In the genomic region with DNA sequence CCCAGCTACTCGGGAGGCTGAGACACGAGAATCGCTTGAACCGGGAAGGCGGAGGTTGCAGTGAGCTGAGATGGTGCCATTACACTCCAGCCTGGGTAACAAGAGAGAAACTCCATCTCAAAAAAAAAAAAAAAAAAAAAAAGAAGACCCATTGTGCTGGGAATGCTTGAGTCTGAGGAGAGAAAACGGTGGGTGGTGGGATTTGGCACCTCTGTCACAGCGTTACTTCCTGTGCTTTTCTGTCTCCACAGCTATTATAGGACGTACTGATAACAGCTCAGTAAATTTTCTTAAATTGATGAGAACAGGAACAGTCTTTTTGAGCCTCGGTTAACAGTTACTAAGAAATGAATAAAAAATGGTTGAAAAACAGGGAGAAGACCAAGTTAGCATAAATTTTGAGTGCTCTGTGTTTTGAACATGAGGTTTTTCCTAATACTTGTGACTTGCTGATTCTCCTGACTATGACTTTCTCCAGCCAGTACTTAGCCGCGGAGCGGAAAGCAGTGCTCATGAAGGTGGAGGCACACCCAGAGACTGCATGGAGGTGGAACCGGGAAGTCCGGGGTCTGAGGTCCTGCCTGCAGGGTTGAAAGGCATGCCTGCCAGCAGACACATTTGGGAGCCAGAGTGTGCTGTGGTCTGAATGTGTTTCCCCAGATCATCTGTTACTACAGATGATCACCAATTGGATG, we compare ENCODE assay signal across 23 cellular contexts. TPM values are rescaled to one million over a fixed set of nuclear protein-coding genes. Genes with fewer than 3 reads are reported as not detected.
"Had no signal": no experiment of that assay in that cellular context is flagged by ENCODE, and none has a peak within 500 bp of the region (broad histone marks: within the 10 kb centered on the region; RNA-seq: fewer than 3 reads in every experiment).

No MANE protein-coding gene starts in this region.

- DNase-seq: activated CD4-positive, alpha-beta T cell treated with anti-CD3 and anti-CD28 coated beads for 36 hours; activated CD4-positive, CD25-positive, alpha-beta regulatory T cell; activated CD8-positive, alpha-beta T cell treated with anti-CD3 and anti-CD28 coated beads, Interleukin-2, amount 10 ng/mL, durations not matched to agents 7 days and 5 days; activated effector memory CD4-positive, alpha-beta T cell treated with Interleukin-2 at 50 U/mL for 16 hours; activated naive CD4-positive, alpha-beta T cell treated with anti-CD3 and anti-CD28 coated beads, Interleukin-2, amount 10 ng/mL, durations not matched to agents 7 days and 5 days; activated naive CD8-positive, alpha-beta T cell treated with anti-CD3 and anti-CD28 coated beads, Interleukin-2, amount 10 ng/mL, durations not matched to agents 7 days and 5 days; brain microvascular endothelial cell; gastrocnemius medialis; glutamatergic neuron; left ventricle myocardium inferior; mammary epithelial cell; naive B cell; right lobe of liver; stimulated activated CD4-positive, alpha-beta T cell treated with anti-CD3 and anti-CD28 coated beads, Interleukin-2, amount 100 ng/mL, for 48 hours; stimulated activated naive CD8-positive, alpha-beta T cell treated with anti-CD3 and anti-CD28 coated beads, Interleukin-15, Interleukin-2, amounts not matched to agents 100 U/mL and 50 U/mL, for 24 hours; T-helper 1 cell; upper lobe of right lung had no signal

- H3K4me3 Mint-ChIP-seq: activated CD4-positive, alpha-beta T cell treated with anti-CD3 and anti-CD28 coated beads for 36 hours; activated CD8-positive, alpha-beta memory T cell treated with anti-CD3 and anti-CD28 coated beads, Interleukin-2, amount 10 ng/mL, durations not matched to agents 7 days and 5 days; activated CD8-positive, alpha-beta T cell treated with anti-CD3 and anti-CD28 coated beads, Interleukin-2, amount 10 ng/mL, durations not matched to agents 7 days and 5 days; activated naive CD4-positive, alpha-beta T cell treated with anti-CD3 and anti-CD28 coated beads, Interleukin-2, amount 10 ng/mL, durations not matched to agents 7 days and 5 days; activated naive CD8-positive, alpha-beta T cell treated with anti-CD3 and anti-CD28 coated beads, Interleukin-2, amount 10 ng/mL, durations not matched to agents 7 days and 5 days; mesothelial cell of epicardium; naive B cell; neural crest cell; T-helper 2 cell treated with Interferon-gamma antibody and Interleukin-4, amounts not matched to agents 5 μg/mL and 100 μg/mL, for 36 hours had no signal

- H3K27me3 ChIP-seq: brain microvascular endothelial cell, gastrocnemius medialis, right lobe of liver, upper lobe of right lung had no signal

- H3K27ac ChIP-seq: brain microvascular endothelial cell, epithelial cell of prostate, gastrocnemius medialis, left ventricle myocardium inferior, right lobe of liver, upper lobe of right lung had no signal

- ATAC-seq: activated CD4-positive, alpha-beta T cell treated with anti-CD3 and anti-CD28 coated beads for 36 hours; activated CD8-positive, alpha-beta memory T cell treated with anti-CD3 and anti-CD28 coated beads, Interleukin-2, amount 10 ng/mL, durations not matched to agents 7 days and 5 days; activated CD8-positive, alpha-beta T cell treated with anti-CD3 and anti-CD28 coated beads, Interleukin-2, amount 10 ng/mL, durations not matched to agents 7 days and 5 days; gastrocnemius medialis; right lobe of liver; stimulated activated naive CD8-positive, alpha-beta T cell treated with anti-CD3 and anti-CD28 coated beads, Interleukin-15, Interleukin-2, amounts not matched to agents 100 U/mL and 50 U/mL, for 24 hours; upper lobe of right lung had no signal

- H3K27me3 Mint-ChIP-seq: activated CD4-positive, alpha-beta T cell treated with anti-CD3 and anti-CD28 coated beads for 36 hours; activated CD8-positive, alpha-beta memory T cell treated with anti-CD3 and anti-CD28 coated beads, Interleukin-2, amount 10 ng/mL, durations not matched to agents 7 days and 5 days; activated naive CD4-positive, alpha-beta T cell treated with anti-CD3 and anti-CD28 coated beads, Interleukin-2, amount 10 ng/mL, durations not matched to agents 7 days and 5 days; activated naive CD8-positive, alpha-beta T cell treated with anti-CD3 and anti-CD28 coated beads, Interleukin-2, amount 10 ng/mL, durations not matched to agents 7 days and 5 days; naive B cell had no signal

- H3K9me3 ChIP-seq: gastrocnemius medialis, right lobe of liver, upper lobe of right lung had no signal

- H3K4me3 ChIP-seq: gastrocnemius medialis, left ventricle myocardium inferior, right lobe of liver, upper lobe of right lung had no signal

- H3K4me1 ChIP-seq: right lobe of liver, upper lobe of right lung had no signal

- H3K9me3 Mint-ChIP-seq: neural crest cell had no signal

- H3K27ac Mint-ChIP-seq: activated CD4-positive, alpha-beta T cell treated with anti-CD3 and anti-CD28 coated beads for 36 hours; activated CD8-positive, alpha-beta memory T cell treated with anti-CD3 and anti-CD28 coated beads, Interleukin-2, amount 10 ng/mL, durations not matched to agents 7 days and 5 days; activated CD8-positive, alpha-beta T cell treated with anti-CD3 and anti-CD28 coated beads, Interleukin-2, amount 10 ng/mL, durations not matched to agents 7 days and 5 days; activated naive CD4-positive, alpha-beta T cell treated with anti-CD3 and anti-CD28 coated beads, Interleukin-2, amount 10 ng/mL, durations not matched to agents 7 days and 5 days; activated naive CD8-positive, alpha-beta T cell treated with anti-CD3 and anti-CD28 coated beads, Interleukin-2, amount 10 ng/mL, durations not matched to agents 7 days and 5 days; mesothelial cell of epicardium; T-helper 2 cell treated with Interferon-gamma antibody and Interleukin-4, amounts not matched to agents 5 μg/mL and 100 μg/mL, for 36 hours had no signal

- H3K4me1 Mint-ChIP-seq: mesothelial cell of epicardium had no signal

RNA-seq across cellular contexts. Expression of gene TEX29, which starts 55.3 kb away (rescaled TPM):
- total RNA-seq: activated CD8-positive, alpha-beta T cell treated with anti-CD3 and anti-CD28 coated beads, Interleukin-2, amount 10 ng/mL, durations not matched to agents 7 days and 5 days; left ventricle myocardium inferior; mammary epithelial cell; neural crest cell; skeletal muscle tissue had no signal
- polyA plus RNA-seq: mammary epithelial cell had no signal
